ENCODE assay signal across 29 cellular contexts in the genomic region with DNA sequence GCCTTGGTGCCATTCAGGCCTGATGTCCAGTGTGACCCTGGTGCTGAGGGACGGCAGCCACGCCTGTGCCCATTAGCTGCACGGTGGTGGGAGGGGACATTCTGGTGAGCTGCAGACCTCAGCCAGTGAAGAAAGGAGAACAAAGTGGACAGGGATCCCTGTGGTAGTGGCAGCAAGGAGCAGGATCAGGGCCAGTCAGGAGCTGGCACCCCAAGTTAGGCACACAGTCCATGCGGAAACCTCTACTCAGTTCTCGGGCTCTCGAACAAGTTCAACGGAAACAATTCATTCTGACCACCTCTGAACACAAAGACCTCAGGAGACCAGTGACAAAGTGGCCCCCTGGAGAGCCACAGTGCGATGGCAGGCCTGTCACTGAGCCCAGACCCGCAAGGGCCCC.
"Had no signal": no experiment of that assay in that cellular context is flagged by ENCODE, and none has a peak within 500 bp of the region (broad histone marks: within the 10 kb centered on the region; RNA-seq: fewer than 3 reads in every experiment).

No MANE protein-coding gene starts in this region.

- H3K9me3 ChIP-seq: ascending aorta, heart left ventricle, left lung, lower lobe of right lung, spleen, thoracic aorta, upper lobe of left lung had no signal

- H3K27me3 Mint-ChIP-seq: activated CD4-positive, alpha-beta T cell treated with anti-CD3 and anti-CD28 coated beads, Interleukin-2, amount 10 ng/mL, durations not matched to agents 7 days and 5 days; activated naive CD8-positive, alpha-beta T cell treated with anti-CD3 and anti-CD28 coated beads, Interleukin-2, amount 10 ng/mL, durations not matched to agents 7 days and 5 days; brain; naive thymus-derived CD8-positive, alpha-beta T cell; stimulated activated naive CD8-positive, alpha-beta T cell treated with anti-CD3 and anti-CD28 coated beads, Interleukin-15, Interleukin-2, amounts not matched to agents 100 ng/mL and 50 ng/mL, for 24 hours had no signal

- DNase-seq: activated CD4-positive, alpha-beta T cell treated with anti-CD3 and anti-CD28 coated beads, Interleukin-2, amount 10 ng/mL, durations not matched to agents 7 days and 5 days; activated CD4-positive, CD25-positive, alpha-beta regulatory T cell treated with anti-CD3 and anti-CD28 coated beads, Interleukin-2, amount 50 U/mL, for 72 hours; activated CD8-positive, alpha-beta T cell treated with anti-CD3 and anti-CD28 coated beads, Interleukin-2, amount 10 ng/mL, durations not matched to agents 7 days and 5 days; activated effector memory CD4-positive, alpha-beta T cell treated with Interleukin-2 at 50 U/mL for 16 hours; activated naive CD4-positive, alpha-beta T cell treated with Interleukin-2 at 50 U/mL for 16 hours; activated naive CD8-positive, alpha-beta T cell treated with anti-CD3 and anti-CD28 coated beads, Interleukin-2, amount 10 ng/mL, durations not matched to agents 7 days and 5 days; activated T-cell treated with anti-CD3 and anti-CD28 coated beads, Interleukin-2, amount 50 U/mL, for 48 hours; cortex of kidney; foreskin fibroblast; heart left ventricle; kidney glomerular epithelial cell; left lung; lower lobe of right lung; mesenchymal stem cell; naive thymus-derived CD8-positive, alpha-beta T cell; nucleus accumbens; right cardiac atrium; spleen; T-helper 2 cell; upper lobe of left lung had no signal

- H3K27me3 ChIP-seq: ascending aorta, cardiac muscle cell, heart left ventricle, left lung, spleen, upper lobe of left lung had no signal

- H3K27ac Mint-ChIP-seq: activated CD8-positive, alpha-beta T cell treated with anti-CD3 and anti-CD28 coated beads, Interleukin-2, amount 10 ng/mL, durations not matched to agents 7 days and 5 days; activated naive CD8-positive, alpha-beta T cell treated with anti-CD3 and anti-CD28 coated beads, Interleukin-2, amount 10 ng/mL, durations not matched to agents 7 days and 5 days; brain; stimulated activated naive CD8-positive, alpha-beta T cell treated with anti-CD3 and anti-CD28 coated beads, Interleukin-15, Interleukin-2, amounts not matched to agents 100 ng/mL and 50 ng/mL, for 24 hours had no signal

- H3K4me1 Mint-ChIP-seq: activated CD4-positive, alpha-beta T cell treated with anti-CD3 and anti-CD28 coated beads, Interleukin-2, amount 10 ng/mL, durations not matched to agents 7 days and 5 days; activated naive CD8-positive, alpha-beta T cell treated with anti-CD3 and anti-CD28 coated beads, Interleukin-2, amount 10 ng/mL, durations not matched to agents 7 days and 5 days; brain; neural crest cell had no signal

- H3K9me3 Mint-ChIP-seq: activated CD4-positive, alpha-beta T cell treated with anti-CD3 and anti-CD28 coated beads, Interleukin-2, amount 10 ng/mL, durations not matched to agents 7 days and 5 days; activated naive CD8-positive, alpha-beta T cell treated with anti-CD3 and anti-CD28 coated beads, Interleukin-2, amount 10 ng/mL, durations not matched to agents 7 days and 5 days; brain; naive thymus-derived CD8-positive, alpha-beta T cell; neural crest cell; stimulated activated naive CD8-positive, alpha-beta T cell treated with anti-CD3 and anti-CD28 coated beads, Interleukin-15, Interleukin-2, amounts not matched to agents 100 ng/mL and 50 ng/mL, for 24 hours had no signal

- ATAC-seq: activated CD8-positive, alpha-beta T cell treated with anti-CD3 and anti-CD28 coated beads, Interleukin-2, amount 10 ng/mL, durations not matched to agents 7 days and 5 days; esophagus mucosa; left lung; lower lobe of right lung; naive thymus-derived CD8-positive, alpha-beta T cell; right cardiac atrium; SK-N-SH treated with all-trans-retinoic acid at 6 μM for 48 hours had no signal

- H3K9ac ChIP-seq: parathyroid adenoma had no signal

- H3K27ac ChIP-seq: ascending aorta, cardiac muscle cell, heart left ventricle, left lung, lower lobe of right lung, parathyroid adenoma, spleen, thoracic aorta, upper lobe of left lung had no signal

- H3K4me3 Mint-ChIP-seq: activated CD4-positive, alpha-beta T cell treated with anti-CD3 and anti-CD28 coated beads, Interleukin-2, amount 10 ng/mL, durations not matched to agents 7 days and 5 days; activated CD8-positive, alpha-beta T cell treated with anti-CD3 and anti-CD28 coated beads, Interleukin-2, amount 10 ng/mL, durations not matched to agents 7 days and 5 days; activated naive CD8-positive, alpha-beta T cell treated with anti-CD3 and anti-CD28 coated beads, Interleukin-2, amount 10 ng/mL, durations not matched to agents 7 days and 5 days; brain; naive thymus-derived CD8-positive, alpha-beta T cell; neural crest cell; stimulated activated naive CD8-positive, alpha-beta T cell treated with anti-CD3 and anti-CD28 coated beads, Interleukin-15, Interleukin-2, amounts not matched to agents 100 ng/mL and 50 ng/mL, for 24 hours had no signal

- H3K4me1 ChIP-seq: ascending aorta, left lung, lower lobe of right lung, parathyroid adenoma, upper lobe of left lung had no signal

- H3K4me3 ChIP-seq: ascending aorta, cardiac muscle cell, heart left ventricle, left lung, lower lobe of right lung, spleen, thoracic aorta, upper lobe of left lung had no signal
